Comparison of ENCODE assay signal across 8 cellular contexts in genomic region chr14:106116356-106116930, GRCh38.
DNase-seq lines count a peak whose midpoint lies in the region; ATAC-seq and TF ChIP-seq lines count a peak whose summit lies in the region.
"Not testable (repeated sequence)": the region's sequence is repeated elsewhere in the genome, so short reads cannot be mapped to it uniquely, and the experiment has no call there.

No MANE protein-coding gene starts in this region.

- H3K9me3 ChIP-seq in psoas muscle, result not testable (repeated sequence)

- H4K20me1 ChIP-seq in KMS-11 (ENCODE audit: insufficient read depth), result not testable (repeated sequence)

- H3K27me3 ChIP-seq in KMS-11 (ENCODE audit: insufficient read depth, low read depth); psoas muscle (ENCODE audit: insufficient read depth in 3 of 3, low read length in 2 of 3): not testable (repeated sequence)

- TF ChIP-seq CTCF in 22Rv1 (IDR thresholded peaks at IDR 0.05) (peak; percentile 79), KMS-11 (conservative IDR thresholded peaks at IDR 0.05; ENCODE audit: low read depth, low read length) (0 out of 2 replicates have a peak, but pooled peaks have one; percentile 29), psoas muscle (IDR thresholded peaks at IDR 0.05) (peak; percentile 41)
- not testable (repeated sequence) for TF ChIP-seq CTCF in activated CD8-positive, alpha-beta T cell treated with anti-CD3 and anti-CD28 coated beads for 36 hours (IDR thresholded peaks at IDR 0.05)

- CTCF ChIA-PET in T-cell (lab: Charles Lee), result interaction anchor here in 1 of 2 donors (1.3 kb wide), 1 partner anchor 352 kb away, joined by 4 read pairs; no protein-coding TSS in a partner anchor
- CTCF ChIA-PET in activated CD8-positive, alpha-beta T cell treated with anti-CD3 and anti-CD28 coated beads for 36 hours (lab: Charles Lee), result interaction anchor here (0.9 to 1.8 kb wide), 4 partner anchors 69 to 422 kb away, joined by 3 to 5 read pairs (median 4); no protein-coding TSS in a partner anchor

- not testable (repeated sequence) for H2AFZ ChIP-seq in KMS-11 (ENCODE audit: low read depth)

- H3K4me2 ChIP-seq in KMS-11, result not testable (repeated sequence)

- H3K27ac Mint-ChIP-seq in T-cell, result peak overlapping the region in 1 of 2 donors; percentile 85
- peak overlapping the region; percentile 15 for H3K27ac Mint-ChIP-seq in activated CD8-positive, alpha-beta T cell treated with anti-CD3 and anti-CD28 coated beads for 36 hours

- not testable (repeated sequence) for H3K4me3 ChIP-seq in KMS-11 (IDR thresholded peaks at IDR 0.05; ENCODE audit: insufficient read depth, low read depth, low read length); psoas muscle

- H3K36me3 Mint-ChIP-seq in T-cell; activated CD8-positive, alpha-beta T cell treated with anti-CD3 and anti-CD28 coated beads for 36 hours (ENCODE audit: low read depth): not testable (repeated sequence)

- H3K4me3 Mint-ChIP-seq in T-cell, result peak overlapping the region in 1 of 3 donors; percentile 19
- not testable (repeated sequence) for H3K4me3 Mint-ChIP-seq in activated CD8-positive, alpha-beta T cell treated with anti-CD3 and anti-CD28 coated beads for 36 hours

- ATAC-seq in T-cell (replicated peaks in 1 of 4), result peak; percentile 61 to 77 (median 70)
- peak; percentile 62 for ATAC-seq in activated CD8-positive, alpha-beta T cell treated with anti-CD3 and anti-CD28 coated beads for 36 hours
- not testable (repeated sequence) for ATAC-seq in psoas muscle

- DNase-seq in DMS53 (lab: John Stamatoyannopoulos, UW) (peak; percentile 1), T-cell (peak in 18 of 34 experiments; percentile 11 to 49 (median 24))
- DNase-seq in activated CD8-positive, alpha-beta T cell treated with anti-CD3 and anti-CD28 coated beads for 36 hours; psoas muscle: not testable (repeated sequence)
- DNase-seq in activated naive CD4-positive, alpha-beta T cell treated with Interleukin-2 at 50 U/mL for 16 hours, result peak; percentile 34
- DNase-seq in effector CD4-positive, alpha-beta T cell, result peak; percentile 11

- not testable (repeated sequence) for H3K9me3 Mint-ChIP-seq in T-cell; activated CD8-positive, alpha-beta T cell treated with anti-CD3 and anti-CD28 coated beads for 36 hours

- POLR2A ChIA-PET in T-cell (lab: Charles Lee); activated CD8-positive, alpha-beta T cell treated with anti-CD3 and anti-CD28 coated beads for 36 hours (lab: Charles Lee): not testable (repeated sequence)

- H3K27me3 Mint-ChIP-seq in T-cell, result peaks cover 23 to 39% of the 10 kb centered on the region in 2 donors
- H3K27me3 Mint-ChIP-seq in activated CD8-positive, alpha-beta T cell treated with anti-CD3 and anti-CD28 coated beads for 36 hours, result not testable (repeated sequence)

- H3K79me2 ChIP-seq in KMS-11 (ENCODE audit: insufficient read depth, low read depth), result not testable (repeated sequence)

- not testable (repeated sequence) for H3K36me3 ChIP-seq in KMS-11 (ENCODE audit: insufficient read depth); psoas muscle (ENCODE audit: insufficient read depth in 1 of 2, low read depth in 1 of 2)

- 41 to 87% (median 69%) methylated on average over 1 to 10 of the region's 10 CpGs for WGBS in psoas muscle, 3 donors

- not testable (repeated sequence) for H3K4me1 ChIP-seq in KMS-11 (ENCODE audit: low read depth, poor library complexity, severe bottlenecking); psoas muscle

- H3K27ac ChIP-seq in 22Rv1, KMS-11, psoas muscle: not testable (repeated sequence)

- H3K4me1 Mint-ChIP-seq in T-cell, result peaks cover 12 to 42% (median 31%) of the 10 kb centered on the region in 3 donors
- H3K4me1 Mint-ChIP-seq in activated CD8-positive, alpha-beta T cell treated with anti-CD3 and anti-CD28 coated beads for 36 hours (ENCODE audit: low read depth), result peaks cover 13% of the 10 kb centered on the region

- intact Hi-C loops in activated CD8-positive, alpha-beta T cell treated with anti-CD3 and anti-CD28 coated beads for 36 hours (cut with micrococcal nuclease); psoas muscle (cut with DNase I): not testable (repeated sequence)

- H3K9ac ChIP-seq in KMS-11, result not testable (repeated sequence)
